In genomic region chr13:20359335-20359734, GRCh38 we compare ENCODE assay signal across 14 cellular contexts.
DNase-seq lines count a peak whose midpoint lies in the region; TF ChIP-seq lines count a peak whose summit lies in the region.
"Had no signal": no experiment of that assay in that cellular context is flagged by ENCODE, and none has a peak within 500 bp of the region (broad histone marks: within the 10 kb centered on the region; RNA-seq: fewer than 3 reads in every experiment).

No MANE protein-coding gene starts in this region.

- H3K4me2 ChIP-seq in smooth muscle cell = no peak overlapping the region

- intact Hi-C loops in activated CD4-positive, alpha-beta memory T cell treated with anti-CD3 and anti-CD28 coated beads for 36 hours (cut with micrococcal nuclease) = no loop called here
- intact Hi-C loops in vagina (cut with DNase I) = no loop called here

- POLR2A ChIA-PET in activated CD4-positive, alpha-beta memory T cell treated with anti-CD3 and anti-CD28 coated beads for 36 hours (lab: Charles Lee) = no interaction called here
- POLR2A ChIA-PET in activated CD4-positive, alpha-beta memory T cell treated with anti-CD3 and anti-CD28 coated beads, Interleukin-2, amount 10 ng/mL, durations not matched to agents 7 days and 5 days (lab: Charles Lee) = no interaction called here

- WGBS in smooth muscle cell (ENCODE audit: low lambda C conversion rate) = 4% methylated on average over 5 of the region's 5 CpGs

- no peaks in the 10 kb centered on the region for H3K36me3 ChIP-seq in smooth muscle cell (ENCODE audit: low read depth)
- H3K36me3 ChIP-seq in vagina = no peaks in the 10 kb centered on the region
- H3K36me3 ChIP-seq: BLaER1 treated with 17β-estradiol and CSF1 and Interleukin-3, amounts not matched to agents 10 nM and 100 nM had no signal

- H3K27me3 ChIP-seq in smooth muscle cell (ENCODE audit: low read depth) = no peaks in the 10 kb centered on the region
- no peaks in the 10 kb centered on the region for H3K27me3 ChIP-seq in vagina
- H3K27me3 ChIP-seq: BLaER1 treated with 17β-estradiol and CSF1 and Interleukin-3, amounts not matched to agents 10 nM and 100 nM; testis had no signal

- no peak overlapping the region for H3K4me3 Mint-ChIP-seq in activated CD4-positive, alpha-beta memory T cell treated with anti-CD3 and anti-CD28 coated beads for 36 hours
- no peak overlapping the region for H3K4me3 Mint-ChIP-seq in activated CD4-positive, alpha-beta memory T cell treated with anti-CD3 and anti-CD28 coated beads, Interleukin-2, amount 10 ng/mL, durations not matched to agents 7 days and 5 days

- H2AFZ ChIP-seq in smooth muscle cell (ENCODE audit: low read depth) = no peak overlapping the region

- H3K27ac ChIP-seq in smooth muscle cell (ENCODE audit: low read depth) (peak overlapping the region; percentile 29), vagina (no peak overlapping the region)
- H3K27ac ChIP-seq: BLaER1 treated with 17β-estradiol and CSF1 and Interleukin-3, amounts not matched to agents 10 nM and 100 nM; testis had no signal

- H3K27me3 Mint-ChIP-seq in activated CD4-positive, alpha-beta memory T cell treated with anti-CD3 and anti-CD28 coated beads for 36 hours = no peaks in the 10 kb centered on the region
- H3K27me3 Mint-ChIP-seq in activated CD4-positive, alpha-beta memory T cell treated with anti-CD3 and anti-CD28 coated beads, Interleukin-2, amount 10 ng/mL, durations not matched to agents 7 days and 5 days = no peaks in the 10 kb centered on the region

- peaks cover 17% of the 10 kb centered on the region for H3F3A ChIP-seq in smooth muscle cell (ENCODE audit: low read depth)

- CTCF ChIA-PET in activated CD4-positive, alpha-beta memory T cell treated with anti-CD3 and anti-CD28 coated beads for 36 hours (lab: Charles Lee) = no interaction called here
- CTCF ChIA-PET in activated CD4-positive, alpha-beta memory T cell treated with anti-CD3 and anti-CD28 coated beads, Interleukin-2, amount 10 ng/mL, durations not matched to agents 7 days and 5 days (lab: Charles Lee) = no interaction called here

- H3K4me3 ChIP-seq in epithelial cell of proximal tubule (ENCODE audit: low read depth, low read length) (no peak overlapping the region), smooth muscle cell (no peak overlapping the region), vagina (no peak overlapping the region)
- H3K4me3 ChIP-seq: BLaER1 treated with 17β-estradiol and CSF1 and Interleukin-3, amounts not matched to agents 10 nM and 100 nM; testis had no signal

- H3K9me3 Mint-ChIP-seq in activated CD4-positive, alpha-beta memory T cell treated with anti-CD3 and anti-CD28 coated beads for 36 hours = no peaks in the 10 kb centered on the region
- H3K9me3 Mint-ChIP-seq in activated CD4-positive, alpha-beta memory T cell treated with anti-CD3 and anti-CD28 coated beads, Interleukin-2, amount 10 ng/mL, durations not matched to agents 7 days and 5 days = no peaks in the 10 kb centered on the region

- H3K9me3 ChIP-seq in smooth muscle cell (replicated peaks; ENCODE audit: low read depth) (no peaks in the 10 kb centered on the region), vagina (no peaks in the 10 kb centered on the region)
- H3K9me3 ChIP-seq: BLaER1 treated with 17β-estradiol and CSF1 and Interleukin-3, amounts not matched to agents 10 nM and 100 nM; testis had no signal

- DNase-seq in activated CD4-positive, alpha-beta memory T cell treated with anti-CD3 and anti-CD28 coated beads for 36 hours = peak; percentile 15
- no peak for DNase-seq in activated CD4-positive, alpha-beta memory T cell treated with anti-CD3 and anti-CD28 coated beads, Interleukin-2, amount 10 ng/mL, durations not matched to agents 7 days and 5 days
- peak; percentile 55 for DNase-seq in OCI-M1 (lab: John Stamatoyannopoulos, UW)
- DNase-seq in epithelial cell of proximal tubule (ENCODE audit: low read depth) = peak; percentile 87
- DNase-seq in smooth muscle cell (lab: John Stamatoyannopoulos, UW; ENCODE audit: unreplicated experiment) = no peak
- DNase-seq in activated gamma-delta T cell treated with Interleukin-2 at 50 U/mL for 16 hours = no peak
- DNase-seq in vagina (ENCODE audit: extremely low spot score in 2 of 2) = no peak
- DNase-seq in NCI-H510A (lab: John Stamatoyannopoulos, UW) = no peak
- DNase-seq: activated CD4-positive, alpha-beta T cell treated with anti-CD3 and anti-CD28 coated beads, Interleukin-2, amount 50 U/mL, for 48 hours; effector CD4-positive, alpha-beta T cell; H7; stimulated activated CD4-positive, alpha-beta T cell treated with anti-CD3 and anti-CD28 coated beads, Interleukin-15, amount 100 ng/mL, for 24 hours had no signal

- peaks cover 8% of the 10 kb centered on the region for H3K4me1 Mint-ChIP-seq in activated CD4-positive, alpha-beta memory T cell treated with anti-CD3 and anti-CD28 coated beads for 36 hours (ENCODE audit: low read depth)
- H3K4me1 Mint-ChIP-seq in activated CD4-positive, alpha-beta memory T cell treated with anti-CD3 and anti-CD28 coated beads, Interleukin-2, amount 10 ng/mL, durations not matched to agents 7 days and 5 days = peaks cover 15% of the 10 kb centered on the region

- no peak overlapping the region for H3K9ac ChIP-seq in smooth muscle cell (ENCODE audit: low read depth)
- H3K9ac ChIP-seq: BLaER1 treated with 17β-estradiol and CSF1 and Interleukin-3, amounts not matched to agents 10 nM and 100 nM had no signal

- no peak for TF ChIP-seq POLR2A in vagina (IDR thresholded peaks at IDR 0.05)

- no peaks in the 10 kb centered on the region for H3K79me2 ChIP-seq in smooth muscle cell (ENCODE audit: low read depth)

- H3K27ac Mint-ChIP-seq in activated CD4-positive, alpha-beta memory T cell treated with anti-CD3 and anti-CD28 coated beads for 36 hours = no peak overlapping the region
- no peak overlapping the region for H3K27ac Mint-ChIP-seq in activated CD4-positive, alpha-beta memory T cell treated with anti-CD3 and anti-CD28 coated beads, Interleukin-2, amount 10 ng/mL, durations not matched to agents 7 days and 5 days

- no peak for TF ChIP-seq CTCF in epithelial cell of proximal tubule (conservative IDR thresholded peaks at IDR 0.05; ENCODE audit: low read depth, low read length)
- TF ChIP-seq CTCF in smooth muscle cell (IDR thresholded peaks at IDR 0.05; ENCODE audit: borderline replicate concordance, insufficient read depth, poor library complexity, severe bottlenecking) = no peak
- TF ChIP-seq CTCF in vagina (IDR thresholded peaks at IDR 0.05) = no peak

- no peaks in the 10 kb centered on the region for H4K20me1 ChIP-seq in smooth muscle cell (ENCODE audit: low read depth)
- H4K20me1 ChIP-seq: BLaER1 treated with 17β-estradiol and CSF1 and Interleukin-3, amounts not matched to agents 10 nM and 100 nM had no signal

- H3K4me1 ChIP-seq in smooth muscle cell (ENCODE audit: low read depth) (no peaks in the 10 kb centered on the region), vagina (no peaks in the 10 kb centered on the region)
- H3K4me1 ChIP-seq: testis had no signal

- H3K36me3 Mint-ChIP-seq in activated CD4-positive, alpha-beta memory T cell treated with anti-CD3 and anti-CD28 coated beads for 36 hours = no peaks in the 10 kb centered on the region
- no peaks in the 10 kb centered on the region for H3K36me3 Mint-ChIP-seq in activated CD4-positive, alpha-beta memory T cell treated with anti-CD3 and anti-CD28 coated beads, Interleukin-2, amount 10 ng/mL, durations not matched to agents 7 days and 5 days (ENCODE audit: low read depth)

Comparison
In these comparisons a context has a peak if more than half of its experiments do, and no peak if none do; other contexts are left out.
1. DNase-seq: peak in activated CD4-positive, alpha-beta memory T cell treated with anti-CD3 and anti-CD28 coated beads for 36 hours (single experiment), OCI-M1 (single experiment) and epithelial cell of proximal tubule (single experiment); none in activated CD4-positive, alpha-beta memory T cell treated with anti-CD3 and anti-CD28 coated beads, Interleukin-2, amount 10 ng/mL, durations not matched to agents 7 days and 5 days (single experiment), smooth muscle cell (single experiment), activated gamma-delta T cell treated with Interleukin-2 at 50 U/mL for 16 hours (single experiment), vagina (0 of 2) and NCI-H510A (single experiment).